30 cellular contexts compared by ENCODE assay signal in genomic region chr20:24579475-24579874, GRCh38.
"Had no signal": no experiment of that assay in that cellular context is flagged by ENCODE, and none has a peak within 500 bp of the region (broad histone marks: within the 10 kb centered on the region; RNA-seq: fewer than 3 reads in every experiment).

No MANE protein-coding gene starts in this region.

- H3K27ac Mint-ChIP-seq: activated CD4-positive, alpha-beta memory T cell treated with anti-CD3 and anti-CD28 coated beads, Interleukin-2, amount 10 ng/mL, durations not matched to agents 7 days and 5 days; activated CD4-positive, alpha-beta T cell treated with anti-CD3 and anti-CD28 coated beads, Interleukin-2, amount 10 ng/mL, durations not matched to agents 7 days and 5 days; activated naive CD4-positive, alpha-beta T cell treated with anti-CD3 and anti-CD28 coated beads, Interleukin-2, amount 10 ng/mL, durations not matched to agents 7 days and 5 days; activated naive CD4-positive, alpha-beta T cell treated with anti-CD3 and anti-CD28 coated beads, Interleukin-2, amount 50 U/mL, for 72 hours; activated naive CD8-positive, alpha-beta T cell treated with anti-CD3 and anti-CD28 coated beads, Interleukin-2, amount 10 ng/mL, durations not matched to agents 7 days and 5 days; activated T-cell treated with anti-CD3 and anti-CD28 coated beads, Interleukin-2, amount 50 U/mL, for 24 hours; activated T-cell treated with anti-CD3 and anti-CD28 coated beads, Interleukin-2, amount 50 U/mL, for 72 hours; brain; endodermal cell; WTC11 had no signal

- H3K4me3 Mint-ChIP-seq: activated CD4-positive, alpha-beta memory T cell treated with anti-CD3 and anti-CD28 coated beads, Interleukin-2, amount 10 ng/mL, durations not matched to agents 7 days and 5 days; activated CD4-positive, alpha-beta T cell treated with anti-CD3 and anti-CD28 coated beads, Interleukin-2, amount 10 ng/mL, durations not matched to agents 7 days and 5 days; activated naive CD4-positive, alpha-beta T cell treated with anti-CD3 and anti-CD28 coated beads, Interleukin-2, amount 10 ng/mL, durations not matched to agents 7 days and 5 days; activated naive CD8-positive, alpha-beta T cell treated with anti-CD3 and anti-CD28 coated beads, Interleukin-2, amount 10 ng/mL, durations not matched to agents 7 days and 5 days; activated T-cell treated with anti-CD3 and anti-CD28 coated beads, Interleukin-2, amount 50 U/mL, for 24 hours; activated T-cell treated with anti-CD3 and anti-CD28 coated beads, Interleukin-2, amount 50 U/mL, for 72 hours; brain; endodermal cell; WTC11 had no signal

- ATAC-seq: activated naive CD4-positive, alpha-beta T cell treated with anti-CD3 and anti-CD28 coated beads, Interleukin-2, amount 50 U/mL, for 72 hours; activated T-cell treated with anti-CD3 and anti-CD28 coated beads, Interleukin-2, amount 50 U/mL, for 72 hours; esophagus mucosa; foreskin keratinocyte; gastrocnemius medialis; heart right ventricle; WTC11 had no signal

- H3K4me3 ChIP-seq: ascending aorta, breast epithelium, cardiac muscle cell, colonic mucosa, gastrocnemius medialis, heart right ventricle had no signal

- H3K9me3 Mint-ChIP-seq: activated CD4-positive, alpha-beta memory T cell treated with anti-CD3 and anti-CD28 coated beads, Interleukin-2, amount 10 ng/mL, durations not matched to agents 7 days and 5 days; activated CD4-positive, alpha-beta T cell treated with anti-CD3 and anti-CD28 coated beads, Interleukin-2, amount 10 ng/mL, durations not matched to agents 7 days and 5 days; activated naive CD4-positive, alpha-beta T cell treated with anti-CD3 and anti-CD28 coated beads, Interleukin-2, amount 10 ng/mL, durations not matched to agents 7 days and 5 days; activated naive CD4-positive, alpha-beta T cell treated with anti-CD3 and anti-CD28 coated beads, Interleukin-2, amount 50 U/mL, for 72 hours; activated naive CD8-positive, alpha-beta T cell treated with anti-CD3 and anti-CD28 coated beads, Interleukin-2, amount 10 ng/mL, durations not matched to agents 7 days and 5 days; activated T-cell treated with anti-CD3 and anti-CD28 coated beads, Interleukin-2, amount 50 U/mL, for 24 hours; activated T-cell treated with anti-CD3 and anti-CD28 coated beads, Interleukin-2, amount 50 U/mL, for 72 hours; brain; endodermal cell; WTC11 had no signal

- DNase-seq: activated CD4-positive, alpha-beta memory T cell treated with anti-CD3 and anti-CD28 coated beads, Interleukin-2, amount 10 ng/mL, durations not matched to agents 7 days and 5 days; activated CD4-positive, alpha-beta T cell treated with anti-CD3 and anti-CD28 coated beads for 1 hour; activated CD4-positive, alpha-beta T cell treated with anti-CD3 and anti-CD28 coated beads for 4 hours; activated CD4-positive, alpha-beta T cell treated with anti-CD3 and anti-CD28 coated beads, Interleukin-2, amount 10 ng/mL, durations not matched to agents 7 days and 5 days; activated CD4-positive, alpha-beta T cell treated with anti-CD3 and anti-CD28 coated beads, Interleukin-2, amount 50 U/mL, for 4 hours; activated CD8-positive, alpha-beta memory T cell treated with anti-CD3 and anti-CD28 coated beads, Interleukin-2, amount 50 U/mL, for 48 hours; activated gamma-delta T cell; activated naive CD4-positive, alpha-beta T cell; activated naive CD4-positive, alpha-beta T cell treated with anti-CD3 and anti-CD28 coated beads, Interleukin-2, amount 10 ng/mL, durations not matched to agents 7 days and 5 days; activated naive CD8-positive, alpha-beta T cell treated with anti-CD3 and anti-CD28 coated beads, Interleukin-2, amount 10 ng/mL, durations not matched to agents 7 days and 5 days; activated T-cell treated with anti-CD3 and anti-CD28 coated beads for 4 hours; activated T-cell treated with anti-CD3 and anti-CD28 coated beads, Interleukin-2, amount 50 U/mL, for 24 hours; activated T-cell treated with anti-CD3 and anti-CD28 coated beads, Interleukin-2, amount 50 U/mL, for 72 hours; central memory CD4-positive, alpha-beta T cell; cerebellar nuclear complex; colonic mucosa; effector memory CD4-positive, alpha-beta T cell; endodermal cell; foreskin keratinocyte; gastrocnemius medialis; heart right ventricle; T-helper 2 cell had no signal

- H3K4me1 Mint-ChIP-seq: activated CD4-positive, alpha-beta memory T cell treated with anti-CD3 and anti-CD28 coated beads, Interleukin-2, amount 10 ng/mL, durations not matched to agents 7 days and 5 days; activated CD4-positive, alpha-beta T cell treated with anti-CD3 and anti-CD28 coated beads, Interleukin-2, amount 10 ng/mL, durations not matched to agents 7 days and 5 days; activated naive CD4-positive, alpha-beta T cell treated with anti-CD3 and anti-CD28 coated beads, Interleukin-2, amount 10 ng/mL, durations not matched to agents 7 days and 5 days; activated naive CD8-positive, alpha-beta T cell treated with anti-CD3 and anti-CD28 coated beads, Interleukin-2, amount 10 ng/mL, durations not matched to agents 7 days and 5 days; endodermal cell; WTC11 had no signal

- H3K27me3 ChIP-seq: ascending aorta, cardiac muscle cell, colonic mucosa, foreskin keratinocyte, gastrocnemius medialis, heart right ventricle had no signal

- H3K36me3 ChIP-seq: ascending aorta, breast epithelium, cardiac muscle cell, colonic mucosa, gastrocnemius medialis, heart right ventricle had no signal

- H3K9me3 ChIP-seq: ascending aorta, breast epithelium, colonic mucosa, gastrocnemius medialis, heart right ventricle had no signal

- H3K36me3 Mint-ChIP-seq: activated naive CD4-positive, alpha-beta T cell treated with anti-CD3 and anti-CD28 coated beads, Interleukin-2, amount 10 ng/mL, durations not matched to agents 7 days and 5 days; activated naive CD4-positive, alpha-beta T cell treated with anti-CD3 and anti-CD28 coated beads, Interleukin-2, amount 50 U/mL, for 72 hours; activated naive CD8-positive, alpha-beta T cell treated with anti-CD3 and anti-CD28 coated beads, Interleukin-2, amount 10 ng/mL, durations not matched to agents 7 days and 5 days; brain; WTC11 had no signal

- H3K27ac ChIP-seq: ascending aorta, breast epithelium, cardiac muscle cell, colonic mucosa, foreskin keratinocyte, gastrocnemius medialis, heart right ventricle, VCaP had no signal

- H3K4me1 ChIP-seq: ascending aorta, breast epithelium, colonic mucosa, foreskin keratinocyte, gastrocnemius medialis, heart right ventricle had no signal

- H3K27me3 Mint-ChIP-seq: activated CD4-positive, alpha-beta memory T cell treated with anti-CD3 and anti-CD28 coated beads, Interleukin-2, amount 10 ng/mL, durations not matched to agents 7 days and 5 days; activated CD4-positive, alpha-beta T cell treated with anti-CD3 and anti-CD28 coated beads, Interleukin-2, amount 10 ng/mL, durations not matched to agents 7 days and 5 days; activated naive CD4-positive, alpha-beta T cell treated with anti-CD3 and anti-CD28 coated beads, Interleukin-2, amount 10 ng/mL, durations not matched to agents 7 days and 5 days; activated naive CD8-positive, alpha-beta T cell treated with anti-CD3 and anti-CD28 coated beads, Interleukin-2, amount 10 ng/mL, durations not matched to agents 7 days and 5 days; activated T-cell treated with anti-CD3 and anti-CD28 coated beads, Interleukin-2, amount 50 U/mL, for 24 hours had no signal
